8 cellular contexts compared by ENCODE assay signal in genomic region chr1:229272164-229273158, GRCh38. TPM values are rescaled to one million over a fixed set of nuclear protein-coding genes. Genes with fewer than 3 reads are reported as not detected.
DNase-seq lines count a peak whose midpoint lies in the region; ATAC-seq and TF ChIP-seq lines count a peak whose summit lies in the region.

No MANE protein-coding gene starts in this region.

- DNase-seq in SIG-M5 treated with dmso at 0.1 percent for 504 hours (lab: John Stamatoyannopoulos, UW; ENCODE audit: unreplicated experiment) = peak; percentile 89
- DNase-seq in SIG-M5 (lab: John Stamatoyannopoulos, UW) = no peak
- no peak for DNase-seq in SK-N-SH
- DNase-seq in fibroblast of lung (ENCODE audit: low read depth in 2 of 2) = no peak
- no peak for DNase-seq in NCI-H1930 (lab: John Stamatoyannopoulos, UW)
- DNase-seq in kidney glomerular epithelial cell (lab: John Stamatoyannopoulos, UW) = no peak

- peak overlapping the region; percentile 66; the same call in 1 of the 2 replicates for H3K9ac ChIP-seq in SK-N-SH
- no peak overlapping the region for H3K9ac ChIP-seq in fibroblast of lung (ENCODE audit: insufficient read depth, low read length)
- H3K9ac ChIP-seq in skeletal muscle tissue (ENCODE audit: low read depth in 1 of 3, low read length in 3 of 3) = peak overlapping the region; percentile 79 to 93 (median 80)

- no peak for TF ChIP-seq EP300 in SK-N-SH (IDR thresholded peaks at IDR 0.05; ENCODE audit: borderline replicate concordance in 1 of 2, low read depth in 1 of 2, low read length in 1 of 2)

- no peaks in the 10 kb centered on the region for H3K9me2 ChIP-seq in SK-N-SH

- H3F3A ChIP-seq in SK-N-SH (replicated peaks; ENCODE audit: insufficient read depth) = peaks cover 6% of the 10 kb centered on the region

- H3K4me3 ChIP-seq in SK-N-SH (ENCODE audit: low read depth in 2 of 2, low read length in 1 of 2) = peak overlapping the region; percentile 77 to 80
- H3K4me3 ChIP-seq in fibroblast of lung (replicated peaks in 1 of 4; ENCODE audit: control extremely low read depth in 1 of 4, insufficient read depth in 1 of 4, low read depth in 3 of 4, low read length in 4 of 4) = peak overlapping the region; percentile 56 to 98 (median 71)
- peak overlapping the region; percentile 76 to 82 (median 79) for H3K4me3 ChIP-seq in skeletal muscle tissue (ENCODE audit: low read length in 3 of 3)

- H3K27me3 ChIP-seq in SK-N-SH (ENCODE audit: insufficient read depth) (no peaks in the 10 kb centered on the region), fibroblast of lung (ENCODE audit: control insufficient read depth, insufficient read depth, low read length) (no peaks in the 10 kb centered on the region), skeletal muscle tissue (ENCODE audit: control insufficient read depth in 3 of 3, insufficient read depth in 3 of 3, low read length in 3 of 3) (no peaks in the 10 kb centered on the region)

- H3K9me3 ChIP-seq in SK-N-SH (no peaks in the 10 kb centered on the region), fibroblast of lung (ENCODE audit: control insufficient read depth, insufficient read depth, low read depth, low read length) (no peaks in the 10 kb centered on the region), skeletal muscle tissue (ENCODE audit: control insufficient read depth in 3 of 3, low read length in 3 of 3) (no peaks in the 10 kb centered on the region)

- POLR2A ChIA-PET in SK-N-SH (lab: Yijun Ruan, JAX) = no interaction called here

- TF ChIP-seq CTCF in SK-N-SH (IDR thresholded peaks at IDR 0.05) (no peak), fibroblast of lung (conservative IDR thresholded peaks at IDR 0.05 in 1 of 2, IDR thresholded peaks at IDR 0.05 in 1 of 2; ENCODE audit: low read depth in 1 of 2, low read length in 2 of 2) (no peak)

- CTCF ChIA-PET in SK-N-SH (lab: Yijun Ruan, JAX) = interaction anchor here (1.1 to 2.3 kb wide), 3 partner anchors 10 to 169 kb away, joined by 4 to 7 read pairs (median 5); no protein-coding TSS in a partner anchor

- H3K4me1 ChIP-seq in SK-N-SH (ENCODE audit: control insufficient read depth in 1 of 2, insufficient read depth in 2 of 2, low read depth in 1 of 2, low read length in 1 of 2) (peaks cover 0 to 15% of the 10 kb centered on the region in 2 experiments; a peak in 3 of 4 replicates), fibroblast of lung (ENCODE audit: control insufficient read depth, extremely low read depth, insufficient read depth, low read length) (peaks cover 7% of the 10 kb centered on the region), skeletal muscle tissue (ENCODE audit: control insufficient read depth in 3 of 3, insufficient read depth in 3 of 3, low read length in 3 of 3) (peaks cover 30 to 46% (median 35%) of the 10 kb centered on the region in 3 donors)

- peaks cover 26% of the 10 kb centered on the region for H4K20me1 ChIP-seq in SK-N-SH (ENCODE audit: insufficient read depth)
- no peaks in the 10 kb centered on the region for H4K20me1 ChIP-seq in fibroblast of lung (ENCODE audit: control insufficient read depth, extremely low read depth, insufficient read depth, low read length)

- TF ChIP-seq RAD21 in SK-N-SH (IDR thresholded peaks at IDR 0.05; ENCODE audit: low read length) = no peak

- H3K79me2 ChIP-seq in SK-N-SH (ENCODE audit: insufficient read depth) (peaks cover 58% of the 10 kb centered on the region), fibroblast of lung (ENCODE audit: control insufficient read depth, insufficient read depth, low read length) (peaks cover 47% of the 10 kb centered on the region)

- WGBS in SK-N-SH (ENCODE audit: low lambda C conversion rate) = 56% methylated on average over 11 of the region's 11 CpGs

- H3K36me3 ChIP-seq in SK-N-SH (replicated peaks in 1 of 2; ENCODE audit: control insufficient read depth in 1 of 2, insufficient read depth in 2 of 2, low read length in 1 of 2) = no peaks in the 10 kb centered on the region
- no peaks in the 10 kb centered on the region for H3K36me3 ChIP-seq in fibroblast of lung (ENCODE audit: control insufficient read depth, insufficient read depth, low read length)
- peaks cover 0 to 2% (median 0%) of the 10 kb centered on the region in 3 donors for H3K36me3 ChIP-seq in skeletal muscle tissue (ENCODE audit: control insufficient read depth in 3 of 3, insufficient read depth in 3 of 3, low read length in 3 of 3)

- ATAC-seq in HG03460 (IDR thresholded peaks at IDR 0.05; ENCODE audit: unreplicated experiment) = no peak

- H2AFZ ChIP-seq in SK-N-SH (ENCODE audit: low read depth) (no peak overlapping the region), fibroblast of lung (ENCODE audit: low read length) (no peak overlapping the region)

- peak overlapping the region; percentile 36 to 64; a peak in 3 of 4 replicates for H3K27ac ChIP-seq in SK-N-SH (ENCODE audit: low read depth in 2 of 2, low read length in 1 of 2)
- no peak overlapping the region for H3K27ac ChIP-seq in fibroblast of lung (ENCODE audit: insufficient read depth, low read length)
- no peak overlapping the region for H3K27ac ChIP-seq in skeletal muscle tissue (ENCODE audit: low read depth, low read length)

- H3K4me2 ChIP-seq in SK-N-SH = peak overlapping the region; percentile 81
- peak overlapping the region; percentile 99 for H3K4me2 ChIP-seq in fibroblast of lung (ENCODE audit: extremely low read depth, insufficient read depth, low read length)

TF ChIP-seq in SK-N-SH, 30 proteins besides CTCF, POLR2A, EP300 and RAD21:
- TF ChIP-seq MXI1 (IDR thresholded peaks at IDR 0.05; ENCODE audit: low read depth, low read length) = peak; percentile 55; the same call in 1 of the 2 replicates
- TF ChIP-seq TAF1 (IDR thresholded peaks at IDR 0.05; ENCODE audit: borderline replicate concordance, low read depth, low read length) = no peak

RNA-seq across cellular contexts. Expression of gene RAB4A, which starts 1.6 kb away (rescaled TPM):
- polyA plus RNA-seq in SK-N-SH (2012; rRNA removed) (25.5 and 28.1 TPM in 2 replicates), fibroblast of lung (31.5 and 32.3 TPM in 2 replicates)
- polyA plus RNA-seq in SK-N-SH (2012; cell fraction: cytosol; rRNA removed) = 40.5 and 50.1 TPM in 2 replicates
- polyA plus RNA-seq in SK-N-SH (2012; cell fraction: nucleus; rRNA removed) = 12.4 and 13.2 TPM in 2 replicates
- total RNA-seq in fibroblast of lung (15.7 and 26.7 TPM in 2 replicates), skeletal muscle tissue (25.1 TPM)
- polyA plus RNA-seq in fibroblast of lung (2012) = 34.9 and 37.8 TPM in 2 replicates
- polyA minus RNA-seq in fibroblast of lung (ENCODE audit: low replicate concordance) = 2.0 and 6.2 TPM in 2 replicates

Comparison
In these comparisons a context has a peak if more than half of its experiments do, and no peak if none do; other contexts are left out.
1. H3K27ac ChIP-seq: peak in SK-N-SH (2 of 2); none in fibroblast of lung (single experiment) and skeletal muscle tissue (single experiment).
2. Peak in every context shown above with its lines, with median percentiles within 50 percentile points of each other: H3K4me3 ChIP-seq.